9 cellular contexts compared by ENCODE assay signal in the genomic region with DNA sequence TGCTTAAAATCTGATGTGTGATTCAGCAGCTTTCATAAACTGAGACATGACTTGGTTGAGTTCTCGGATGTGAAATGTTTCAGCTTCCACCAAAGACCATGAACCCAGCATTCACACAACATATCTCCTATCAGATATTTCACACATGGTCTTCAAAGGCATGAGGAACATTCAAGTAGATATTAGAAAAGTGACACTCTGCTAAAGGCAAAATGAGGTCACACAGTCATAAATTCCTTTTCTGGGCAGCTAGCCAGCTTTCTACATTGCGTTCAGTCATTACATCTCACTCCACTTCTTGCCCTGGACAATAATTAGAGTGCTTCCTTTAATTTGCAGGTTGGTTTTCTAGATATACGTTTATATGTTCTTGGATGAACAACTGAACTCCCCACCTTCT.
DNase-seq lines count a peak whose midpoint lies in the region; TF ChIP-seq lines count a peak whose summit lies in the region.
"Had no signal": no experiment of that assay in that cellular context is flagged by ENCODE, and none has a peak within 500 bp of the region (broad histone marks: within the 10 kb centered on the region; RNA-seq: fewer than 3 reads in every experiment).

No MANE protein-coding gene starts in this region.

- no peaks in the 10 kb centered on the region for H3K9me3 Mint-ChIP-seq in activated CD4-positive, alpha-beta T cell treated with anti-CD3 and anti-CD28 coated beads, Interleukin-2, amount 10 ng/mL, durations not matched to agents 7 days and 5 days

- peak; percentile 64 for DNase-seq in NCI-H1092 (lab: John Stamatoyannopoulos, UW)
- peak; percentile 50 to 66 for DNase-seq in NOMO-1 (lab: John Stamatoyannopoulos, UW; ENCODE audit: unreplicated experiment in 2 of 2)
- peak; percentile 64 for DNase-seq in fibroblast of pulmonary artery (ENCODE audit: low read depth)
- DNase-seq in suprapubic skin (ENCODE audit: low spot score in 2 of 2): no peak
- no peak for DNase-seq in activated CD4-positive, alpha-beta T cell treated with anti-CD3 and anti-CD28 coated beads, Interleukin-2, amount 10 ng/mL, durations not matched to agents 7 days and 5 days
- DNase-seq in activated CD4-positive, alpha-beta T cell treated with anti-CD3 and anti-CD28 coated beads for 1 hour: no peak
- no peak for DNase-seq in amniotic stem cell (lab: John Stamatoyannopoulos, UW)
- DNase-seq: activated CD4-positive, alpha-beta T cell treated with anti-CD3 and anti-CD28 coated beads for 48 hours; NCI-H187 treated with DMSO at 0.1 percent for 48 hours had no signal

- H3K4me3 Mint-ChIP-seq in activated CD4-positive, alpha-beta T cell treated with anti-CD3 and anti-CD28 coated beads, Interleukin-2, amount 10 ng/mL, durations not matched to agents 7 days and 5 days: no peak overlapping the region

- 31% methylated on average over 3 of the region's 3 CpGs for WGBS in suprapubic skin

- H3K27ac ChIP-seq in suprapubic skin: peak overlapping the region; percentile 90

- TF ChIP-seq POLR2A in suprapubic skin (IDR thresholded peaks at IDR 0.05): no peak

- TF ChIP-seq CTCF in fibroblast of pulmonary artery (IDR thresholded peaks at IDR 0.05; ENCODE audit: low read length, missing control alignments) (no peak), suprapubic skin (IDR thresholded peaks at IDR 0.05) (no peak)

- CTCF ChIA-PET in activated CD4-positive, alpha-beta T cell treated with anti-CD3 and anti-CD28 coated beads, Interleukin-2, amount 10 ng/mL, durations not matched to agents 7 days and 5 days (lab: Charles Lee): no interaction called here

- no peaks in the 10 kb centered on the region for H3K36me3 Mint-ChIP-seq in activated CD4-positive, alpha-beta T cell treated with anti-CD3 and anti-CD28 coated beads, Interleukin-2, amount 10 ng/mL, durations not matched to agents 7 days and 5 days (ENCODE audit: low read depth)

- H3K9me3 ChIP-seq in suprapubic skin: no peaks in the 10 kb centered on the region

- POLR2A ChIA-PET in activated CD4-positive, alpha-beta T cell treated with anti-CD3 and anti-CD28 coated beads, Interleukin-2, amount 10 ng/mL, durations not matched to agents 7 days and 5 days (lab: Charles Lee): no interaction called here

- no peaks in the 10 kb centered on the region for H3K4me1 Mint-ChIP-seq in activated CD4-positive, alpha-beta T cell treated with anti-CD3 and anti-CD28 coated beads, Interleukin-2, amount 10 ng/mL, durations not matched to agents 7 days and 5 days

- no peak overlapping the region for H3K27ac Mint-ChIP-seq in activated CD4-positive, alpha-beta T cell treated with anti-CD3 and anti-CD28 coated beads, Interleukin-2, amount 10 ng/mL, durations not matched to agents 7 days and 5 days

- H3K4me1 ChIP-seq in suprapubic skin: peaks cover 35% of the 10 kb centered on the region

- H3K4me3 ChIP-seq in fibroblast of pulmonary artery (replicated peaks; ENCODE audit: low read depth, low read length): no peak overlapping the region
- no peak overlapping the region for H3K4me3 ChIP-seq in suprapubic skin

- peaks cover 1% of the 10 kb centered on the region for H3K27me3 Mint-ChIP-seq in activated CD4-positive, alpha-beta T cell treated with anti-CD3 and anti-CD28 coated beads, Interleukin-2, amount 10 ng/mL, durations not matched to agents 7 days and 5 days

- H3K36me3 ChIP-seq in suprapubic skin: no peaks in the 10 kb centered on the region

- H3K27me3 ChIP-seq in suprapubic skin: no peaks in the 10 kb centered on the region

- TF ChIP-seq EP300 in suprapubic skin (IDR thresholded peaks at IDR 0.05): no peak

Comparison
In these comparisons a context has a peak if more than half of its experiments do, and no peak if none do; other contexts are left out.
1. DNase-seq: peak in NCI-H1092 (single experiment), NOMO-1 (2 of 2) and fibroblast of pulmonary artery (single experiment); none in suprapubic skin (0 of 2), activated CD4-positive, alpha-beta T cell treated with anti-CD3 and anti-CD28 coated beads, Interleukin-2, amount 10 ng/mL, durations not matched to agents 7 days and 5 days (single experiment), activated CD4-positive, alpha-beta T cell treated with anti-CD3 and anti-CD28 coated beads for 1 hour (single experiment) and amniotic stem cell (single experiment).